Comparison of ENCODE assay signal across 1 cellular context in genomic region chr1:44293761-44294315, GRCh38.
A peak's percentile ranks its signal among the peaks of the same experiment; 100 is the strongest.
TF ChIP-seq lines count a peak whose summit lies in the region.

No MANE protein-coding gene starts in this region.

TF ChIP-seq in liver, 16 proteins besides CTCF, POLR2A, EP300 and RAD21 (continued from another document):
- TF ChIP-seq ZBTB33 (IDR thresholded peaks at IDR 0.05) (peak; percentile 64), REST (IDR thresholded peaks at IDR 0.05) (peak; percentile 23), MAX (IDR thresholded peaks at IDR 0.05) (peak; percentile 86)
